ENCODE assay signal across 22 cellular contexts in genomic region chr5:170885281-170885680, GRCh38. TPM values are rescaled to one million over a fixed set of nuclear protein-coding genes. Genes with fewer than 3 reads are reported as not detected.
"Had no signal": no experiment of that assay in that cellular context is flagged by ENCODE, and none has a peak within 500 bp of the region (broad histone marks: within the 10 kb centered on the region; RNA-seq: fewer than 3 reads in every experiment).

No MANE protein-coding gene starts in this region.

- H3K27me3 Mint-ChIP-seq: activated B cell treated with CpG ODN at 0.5 μM for 24 hours; activated naive CD4-positive, alpha-beta T cell treated with anti-CD3 and anti-CD28 coated beads, Interleukin-2, amount 10 ng/mL, durations not matched to agents 7 days and 5 days had no signal

- H3K27ac Mint-ChIP-seq: activated B cell treated with CpG ODN at 0.5 μM for 24 hours; activated naive CD4-positive, alpha-beta T cell treated with anti-CD3 and anti-CD28 coated beads, Interleukin-2, amount 10 ng/mL, durations not matched to agents 7 days and 5 days; activated T-cell treated with anti-CD3 and anti-CD28 coated beads, Interleukin-2, amount 50 U/mL, for 72 hours; stimulated activated naive CD8-positive, alpha-beta T cell treated with anti-CD3 and anti-CD28 coated beads, Interleukin-15, Interleukin-2, amounts not matched to agents 100 ng/mL and 50 ng/mL, for 24 hours; T-helper 1 cell treated with Interleukin-12 subunit alpha and Interleukin-12 subunit beta and Interleukin-4 antibody, amounts not matched to agents 30 μg/mL and 1 μg/mL, for 36 hours had no signal

- H3K9me3 Mint-ChIP-seq: activated B cell treated with CpG ODN at 0.5 μM for 24 hours; activated naive CD4-positive, alpha-beta T cell treated with anti-CD3 and anti-CD28 coated beads, Interleukin-2, amount 10 ng/mL, durations not matched to agents 7 days and 5 days; activated T-cell treated with anti-CD3 and anti-CD28 coated beads, Interleukin-2, amount 50 U/mL, for 72 hours; nephron progenitor cell; stimulated activated naive CD8-positive, alpha-beta T cell treated with anti-CD3 and anti-CD28 coated beads, Interleukin-15, Interleukin-2, amounts not matched to agents 100 ng/mL and 50 ng/mL, for 24 hours; T-helper 1 cell treated with Interleukin-12 subunit alpha and Interleukin-12 subunit beta and Interleukin-4 antibody, amounts not matched to agents 30 μg/mL and 1 μg/mL, for 36 hours had no signal

- H3K4me3 Mint-ChIP-seq: activated B cell treated with CpG ODN at 0.5 μM for 24 hours; activated naive CD4-positive, alpha-beta T cell treated with anti-CD3 and anti-CD28 coated beads, Interleukin-2, amount 10 ng/mL, durations not matched to agents 7 days and 5 days; activated T-cell treated with anti-CD3 and anti-CD28 coated beads, Interleukin-2, amount 50 U/mL, for 72 hours; nephron progenitor cell; stimulated activated naive CD8-positive, alpha-beta T cell treated with anti-CD3 and anti-CD28 coated beads, Interleukin-15, Interleukin-2, amounts not matched to agents 100 ng/mL and 50 ng/mL, for 24 hours; T-helper 1 cell treated with Interleukin-12 subunit alpha and Interleukin-12 subunit beta and Interleukin-4 antibody, amounts not matched to agents 30 μg/mL and 1 μg/mL, for 36 hours had no signal

- H3K36me3 Mint-ChIP-seq: activated naive CD4-positive, alpha-beta T cell treated with anti-CD3 and anti-CD28 coated beads, Interleukin-2, amount 10 ng/mL, durations not matched to agents 7 days and 5 days had no signal

- H3K4me3 ChIP-seq: pancreas, psoas muscle, thyroid gland had no signal

- H3K4me1 Mint-ChIP-seq: activated B cell treated with CpG ODN at 0.5 μM for 24 hours; activated naive CD4-positive, alpha-beta T cell treated with anti-CD3 and anti-CD28 coated beads, Interleukin-2, amount 10 ng/mL, durations not matched to agents 7 days and 5 days had no signal

- H3K36me3 ChIP-seq: brain microvascular endothelial cell, pancreas, thyroid gland had no signal

- DNase-seq: activated B cell treated with CpG ODN at 0.5 μM for 24 hours; activated CD4-positive, alpha-beta T cell treated with anti-CD3 and anti-CD28 coated beads for 4 hours; activated CD4-positive, alpha-beta T cell treated with anti-CD3 and anti-CD28 coated beads, Interleukin-2, amount 50 U/mL, for 48 hours; activated effector memory CD4-positive, alpha-beta T cell treated with anti-CD3 and anti-CD28 coated beads, Interleukin-2, amount 50 U/mL, for 16 hours; activated naive CD4-positive, alpha-beta T cell treated with anti-CD3 and anti-CD28 coated beads, Interleukin-2, amount 10 ng/mL, durations not matched to agents 7 days and 5 days; activated T-cell treated with anti-CD3 and anti-CD28 coated beads, Interleukin-2, amount 50 U/mL, for 72 hours; anterior cingulate cortex; brain microvascular endothelial cell; caudate nucleus; effector memory CD4-positive, alpha-beta T cell; foreskin melanocyte; hippocampal formation; nephron progenitor cell; pancreas; psoas muscle; right cardiac atrium; stimulated activated CD4-positive, alpha-beta T cell treated with anti-CD3 and anti-CD28 coated beads, Interleukin-1b, Interleukin-23, amount 100 ng/mL, for 48 hours; substantia nigra; T1000 had no signal

- H3K4me1 ChIP-seq: psoas muscle had no signal

- H3K27ac ChIP-seq: brain microvascular endothelial cell, pancreas, psoas muscle had no signal

- H3K27me3 ChIP-seq: brain microvascular endothelial cell, pancreas, thyroid gland had no signal

- H3K9me3 ChIP-seq: pancreas, psoas muscle, thyroid gland had no signal

RNA-seq across cellular contexts. Expression of gene RANBP17, which starts 23.5 kb away (rescaled TPM):
- total RNA-seq: activated B cell treated with CpG ODN at 0.5 μM for 24 hours; activated T-cell treated with anti-CD3 and anti-CD28 coated beads, Interleukin-2, amount 50 U/mL, for 72 hours had no signal
